ENCODE assay signal across 9 cellular contexts in genomic region chr15:40590635-40591105, GRCh38. TPM values are rescaled to one million over a fixed set of nuclear protein-coding genes. Genes with fewer than 3 reads are reported as not detected.
A peak's percentile ranks its signal among the peaks of the same experiment; 100 is the strongest.
DNase-seq lines count a peak whose midpoint lies in the region; ATAC-seq and TF ChIP-seq lines count a peak whose summit lies in the region.
"Had no signal": no experiment of that assay in that cellular context is flagged by ENCODE, and none has a peak within 500 bp of the region (broad histone marks: within the 10 kb centered on the region; RNA-seq: fewer than 3 reads in every experiment).

No MANE protein-coding gene starts in this region.

- H3K4me1 ChIP-seq in BLaER1 treated with 17β-estradiol and CSF1 and Interleukin-3, amounts not matched to agents 10 nM and 100 nM, result peaks cover 7 to 37% (median 24%) of the 10 kb centered on the region in 10 experiments
- H3K4me1 ChIP-seq in GM23338 (ENCODE audit: insufficient read depth), result peaks cover 17% of the 10 kb centered on the region
- H3K4me1 ChIP-seq in right lobe of liver, result peaks cover 0 to 9% (median 3%) of the 10 kb centered on the region in 4 donors

- no peaks in the 10 kb centered on the region for H4K20me1 ChIP-seq in BLaER1 treated with 17β-estradiol and CSF1 and Interleukin-3, amounts not matched to agents 10 nM and 100 nM
- H4K20me1 ChIP-seq in GM23338 (replicated peaks; ENCODE audit: insufficient read depth), result no peaks in the 10 kb centered on the region

- no peak overlapping the region; the same call in 1 of the 2 replicates for H3K27ac Mint-ChIP-seq in GM23338
- H3K27ac Mint-ChIP-seq in activated T-helper 2 cell treated with anti-CD3 and anti-CD28 coated beads, Interferon-gamma antibody, Interleukin-2, Interleukin-4, amounts not matched to agents 10 μg/mL and 5 μg/mL and 100 μg/mL, durations not matched to agents 14 hours and 24 hours and 36 hours, result no peak overlapping the region

- H3K27ac ChIP-seq in BLaER1 treated with 17β-estradiol and CSF1 and Interleukin-3, amounts not matched to agents 10 nM and 100 nM, result peak overlapping the region in 9 of 11 experiments; percentile 59 to 82 (median 77); a peak in 18 of 22 replicates
- no peak overlapping the region for H3K27ac ChIP-seq in GM23338 (ENCODE audit: low read depth)
- H3K27ac ChIP-seq in right lobe of liver, result no peak overlapping the region

- H3K79me2 ChIP-seq in GM23338 (replicated peaks; ENCODE audit: insufficient read depth), result peaks cover 7% of the 10 kb centered on the region

- no peaks in the 10 kb centered on the region for H3K9me2 ChIP-seq in GM23338 (ENCODE audit: insufficient read depth)

- DNase-seq in GM23338 (ENCODE audit: low spot score) (no peak), right lobe of liver (no peak), D341Med (ENCODE audit: low spot score) (no peak), retina (no peak), HuH-7 (ENCODE audit: low spot score) (no peak)
- no peak for DNase-seq in activated T-helper 2 cell treated with anti-CD3 and anti-CD28 coated beads, Interferon-gamma antibody, Interleukin-2, Interleukin-4, amounts not matched to agents 10 μg/mL and 5 μg/mL and 100 μg/mL, durations not matched to agents 14 hours and 24 hours and 36 hours (ENCODE audit: low spot score)
- DNase-seq: DMS 273 treated with DMSO at 0.1 percent for 48 hours had no signal

- WGBS in right lobe of liver (ENCODE audit: insufficient coverage, low coverage, low lambda C conversion rate, missing lambda C conversion rate), result 55% methylated on average over 13 of the region's 13 CpGs

- H3K36me3 Mint-ChIP-seq in GM23338 (ENCODE audit: low read depth), result peaks cover 3% of the 10 kb centered on the region; the same call in 1 of the 3 replicates
- H3K36me3 Mint-ChIP-seq in activated T-helper 2 cell treated with anti-CD3 and anti-CD28 coated beads, Interferon-gamma antibody, Interleukin-2, Interleukin-4, amounts not matched to agents 10 μg/mL and 5 μg/mL and 100 μg/mL, durations not matched to agents 14 hours and 24 hours and 36 hours (ENCODE audit: low read depth), result no peaks in the 10 kb centered on the region

- H3K27me3 Mint-ChIP-seq in GM23338 (ENCODE audit: insufficient read depth, low read depth, poor library complexity), result peaks cover 16% of the 10 kb centered on the region
- H3K27me3 Mint-ChIP-seq in activated T-helper 2 cell treated with anti-CD3 and anti-CD28 coated beads, Interferon-gamma antibody, Interleukin-2, Interleukin-4, amounts not matched to agents 10 μg/mL and 5 μg/mL and 100 μg/mL, durations not matched to agents 14 hours and 24 hours and 36 hours (ENCODE audit: low read depth), result peaks cover 2% of the 10 kb centered on the region

- peak overlapping the region; percentile 64 to 79 (median 73); a peak in 21 of 22 replicates for H3K9ac ChIP-seq in BLaER1 treated with 17β-estradiol and CSF1 and Interleukin-3, amounts not matched to agents 10 nM and 100 nM

- H3K4me3 ChIP-seq in BLaER1 treated with 17β-estradiol and CSF1 and Interleukin-3, amounts not matched to agents 10 nM and 100 nM, result peak overlapping the region; percentile 61 to 70 (median 64)
- H3K4me3 ChIP-seq in GM23338, result peak overlapping the region; percentile 50
- peak overlapping the region in 2 of 3 donors; percentile 27 to 41 for H3K4me3 ChIP-seq in right lobe of liver

- peak overlapping the region; percentile 78 to 91 (median 84) for H3K4me2 ChIP-seq in BLaER1 treated with 17β-estradiol and CSF1 and Interleukin-3, amounts not matched to agents 10 nM and 100 nM
- peak overlapping the region; percentile 79; the same call in 1 of the 2 replicates for H3K4me2 ChIP-seq in GM23338

- ATAC-seq in GM23338 (no peak), right lobe of liver (no peak), HG03378 (IDR thresholded peaks at IDR 0.05; ENCODE audit: unreplicated experiment) (no peak)

- H3K9me3 ChIP-seq in BLaER1 treated with 17β-estradiol and CSF1 and Interleukin-3, amounts not matched to agents 10 nM and 100 nM (replicated peaks in 1 of 11), result no peaks in the 10 kb centered on the region
- no peaks in the 10 kb centered on the region for H3K9me3 ChIP-seq in right lobe of liver

- intact Hi-C loops in activated T-helper 2 cell treated with anti-CD3 and anti-CD28 coated beads, Interferon-gamma antibody, Interleukin-2, Interleukin-4, amounts not matched to agents 10 μg/mL and 5 μg/mL and 100 μg/mL, durations not matched to agents 14 hours and 24 hours and 36 hours (cut with micrococcal nuclease), result loop anchor here (5.0 to 10.0 kb wide), 3 partner anchors 104 to 302 kb away; partner anchors contain the start of genes C15orf62, GCHFR, RAD51 and VPS18
- intact Hi-C loops in right lobe of liver (cut with DNase I), result no loop called here

- H3K4me1 Mint-ChIP-seq in GM23338, result peaks cover 23% of the 10 kb centered on the region
- H3K4me1 Mint-ChIP-seq in activated T-helper 2 cell treated with anti-CD3 and anti-CD28 coated beads, Interferon-gamma antibody, Interleukin-2, Interleukin-4, amounts not matched to agents 10 μg/mL and 5 μg/mL and 100 μg/mL, durations not matched to agents 14 hours and 24 hours and 36 hours (ENCODE audit: low read depth), result peaks cover 22% of the 10 kb centered on the region

- no peak for TF ChIP-seq POLR2A in right lobe of liver (IDR thresholded peaks at IDR 0.05)

- peak overlapping the region; percentile 25; the same call in 1 of the 3 replicates for H3K4me3 Mint-ChIP-seq in GM23338
- H3K4me3 Mint-ChIP-seq in activated T-helper 2 cell treated with anti-CD3 and anti-CD28 coated beads, Interferon-gamma antibody, Interleukin-2, Interleukin-4, amounts not matched to agents 10 μg/mL and 5 μg/mL and 100 μg/mL, durations not matched to agents 14 hours and 24 hours and 36 hours (ENCODE audit: low read depth), result peak overlapping the region; percentile 81

- no peaks in the 10 kb centered on the region for H3K27me3 ChIP-seq in BLaER1 treated with 17β-estradiol and CSF1 and Interleukin-3, amounts not matched to agents 10 nM and 100 nM
- H3K27me3 ChIP-seq in GM23338 (ENCODE audit: insufficient read depth) (no peaks in the 10 kb centered on the region), right lobe of liver (no peaks in the 10 kb centered on the region)

- peaks cover 7% of the 10 kb centered on the region; the same call in 1 of the 2 replicates for H3F3A ChIP-seq in GM23338 (replicated peaks; ENCODE audit: low read depth)

- no peak for TF ChIP-seq CTCF in GM23338 (conservative IDR thresholded peaks at IDR 0.05; ENCODE audit: low read depth in 2 of 2)
- no peak for TF ChIP-seq CTCF in right lobe of liver (IDR thresholded peaks at IDR 0.05)

- no peaks in the 10 kb centered on the region for H3K36me3 ChIP-seq in BLaER1 treated with 17β-estradiol and CSF1 and Interleukin-3, amounts not matched to agents 10 nM and 100 nM
- H3K36me3 ChIP-seq in GM23338 (ENCODE audit: insufficient read depth), result no peaks in the 10 kb centered on the region
- no peaks in the 10 kb centered on the region for H3K36me3 ChIP-seq in right lobe of liver

- peaks cover 5% of the 10 kb centered on the region for H3K9me3 Mint-ChIP-seq in GM23338
- H3K9me3 Mint-ChIP-seq in activated T-helper 2 cell treated with anti-CD3 and anti-CD28 coated beads, Interferon-gamma antibody, Interleukin-2, Interleukin-4, amounts not matched to agents 10 μg/mL and 5 μg/mL and 100 μg/mL, durations not matched to agents 14 hours and 24 hours and 36 hours, result no peaks in the 10 kb centered on the region

- H2AFZ ChIP-seq in GM23338, result peak overlapping the region; percentile 98

TF ChIP-seq in GM23338, 12 proteins besides CTCF, POLR2A, EP300 and RAD21:
- no peak for TF ChIP-seq CREB1 (CRISPR knock-in tag; IDR thresholded peaks at IDR 0.05; ENCODE audit: low read depth)
- no peak for TF ChIP-seq NANOG (IDR thresholded peaks at IDR 0.05; ENCODE audit: borderline replicate concordance)
- TF ChIP-seq ETS1 (IDR thresholded peaks at IDR 0.05), result no peak
- TF ChIP-seq EZH2 (IDR thresholded peaks at IDR 0.05; ENCODE audit: low read depth, unreplicated experiment), result no peak

RNA-seq across cellular contexts. Expression of gene KNL1, which starts 3.4 kb away (rescaled TPM):
- 43.2 and 46.2 TPM in 2 replicates for total RNA-seq in GM23338 (2014; rRNA removed; shearing (Covaris generic))
- 16.7 and 18.5 TPM in 2 replicates for polyA plus RNA-seq in GM23338 (2016; fragmentation: Nextera tagmentation; extraction: Ambion mirVana)
- total RNA-seq in activated T-helper 2 cell treated with anti-CD3 and anti-CD28 coated beads, Interferon-gamma antibody, Interleukin-2, Interleukin-4, amounts not matched to agents 10 μg/mL and 5 μg/mL and 100 μg/mL, durations not matched to agents 14 hours and 24 hours and 36 hours, result 30.6 and 30.8 TPM in 2 replicates
- total RNA-seq in right lobe of liver, result 1 to 10 TPM; 1.6 to 9.6 (median 3.6) TPM

RNA-seq across cellular contexts. Expression of gene RPUSD2, which starts 21.6 kb away (rescaled TPM):
- total RNA-seq in GM23338 (2014; rRNA removed; shearing (Covaris generic)), result 23.3 and 25.5 TPM in 2 replicates
- 21.2 and 22.0 TPM in 2 replicates for polyA plus RNA-seq in GM23338 (2016; fragmentation: Nextera tagmentation; extraction: Ambion mirVana)
- total RNA-seq in activated T-helper 2 cell treated with anti-CD3 and anti-CD28 coated beads, Interferon-gamma antibody, Interleukin-2, Interleukin-4, amounts not matched to agents 10 μg/mL and 5 μg/mL and 100 μg/mL, durations not matched to agents 14 hours and 24 hours and 36 hours, result 18.6 and 18.8 TPM in 2 replicates
- 1 to 10 TPM; 4.7 to 7.4 (median 6.1) TPM for total RNA-seq in right lobe of liver

RNA-seq across cellular contexts. Expression of gene CCDC32, which starts 25.8 kb away (rescaled TPM):
- 15.4 and 16.9 TPM in 2 replicates for total RNA-seq in GM23338 (2014; rRNA removed; shearing (Covaris generic))
- polyA plus RNA-seq in GM23338 (2016; fragmentation: Nextera tagmentation; extraction: Ambion mirVana), result 12.2 and 13.8 TPM in 2 replicates
- total RNA-seq in activated T-helper 2 cell treated with anti-CD3 and anti-CD28 coated beads, Interferon-gamma antibody, Interleukin-2, Interleukin-4, amounts not matched to agents 10 μg/mL and 5 μg/mL and 100 μg/mL, durations not matched to agents 14 hours and 24 hours and 36 hours, result 32.7 and 34.0 TPM in 2 replicates
- total RNA-seq in right lobe of liver, result 10 to 100 TPM in 3 of 6 experiments, 1 to 10 TPM in 3; 6.4 to 12.3 (median 9.9) TPM

Comparison
In these comparisons a context has a peak if more than half of its experiments do, and no peak if none do; other contexts are left out.
1. H3K27ac ChIP-seq: peak in BLaER1 treated with 17β-estradiol and CSF1 and Interleukin-3, amounts not matched to agents 10 nM and 100 nM (9 of 11); none in GM23338 (single experiment) and right lobe of liver (0 of 3).
2. Peak in every context shown above with its lines, with median percentiles within 50 percentile points of each other: H3K4me3 ChIP-seq.